8 cellular contexts compared by ENCODE assay signal in the genomic region with DNA sequence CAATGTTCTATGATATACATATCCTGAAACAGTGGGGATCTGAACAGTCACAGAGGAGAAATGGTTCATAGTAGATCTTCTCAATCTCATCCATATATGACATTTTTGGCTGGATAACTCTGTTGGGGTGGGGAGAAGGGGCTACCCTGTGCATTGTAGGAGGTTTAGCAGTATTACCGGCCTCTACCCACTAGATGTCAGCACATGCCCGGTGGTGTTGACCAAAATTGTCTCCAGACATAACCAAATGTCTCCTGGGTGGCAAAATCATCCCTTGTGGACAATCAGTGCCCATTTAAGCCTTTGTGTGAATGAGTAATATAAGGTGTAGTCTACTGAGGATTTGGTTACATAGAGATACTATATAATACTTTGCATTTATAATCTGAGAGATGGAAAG.
DNase-seq lines count a peak whose midpoint lies in the region; ATAC-seq and TF ChIP-seq lines count a peak whose summit lies in the region.

No MANE protein-coding gene starts in this region.

- H3K27me3 Mint-ChIP-seq in stimulated activated memory B cell treated with anti-CD40 and anti-IgM and Interleukin-4, amounts not matched to agents 10 μg/mL and 1 μg/mL and 100 μg/mL, for 72 hours, result no peaks in the 10 kb centered on the region

- H3K27ac Mint-ChIP-seq in stimulated activated memory B cell treated with anti-CD40 and anti-IgM and Interleukin-4, amounts not matched to agents 10 μg/mL and 1 μg/mL and 100 μg/mL, for 72 hours, result no peak overlapping the region

- no peaks in the 10 kb centered on the region for H3K9me3 ChIP-seq in RWPE2 (ENCODE audit: severe bottlenecking)
- no peaks in the 10 kb centered on the region for H3K9me3 ChIP-seq in fibroblast of lung (ENCODE audit: control insufficient read depth, insufficient read depth, low read depth, low read length)
- no peaks in the 10 kb centered on the region for H3K9me3 ChIP-seq in ovary

- H3K36me3 Mint-ChIP-seq in stimulated activated memory B cell treated with anti-CD40 and anti-IgM and Interleukin-4, amounts not matched to agents 10 μg/mL and 1 μg/mL and 100 μg/mL, for 72 hours, result no peaks in the 10 kb centered on the region

- no peaks in the 10 kb centered on the region for H3K79me2 ChIP-seq in fibroblast of lung (ENCODE audit: control insufficient read depth, insufficient read depth, low read length)

- no peak overlapping the region for H3K9ac ChIP-seq in fibroblast of lung (ENCODE audit: insufficient read depth, low read length)

- no peak for TF ChIP-seq POLR2A in ovary (IDR thresholded peaks at IDR 0.05)

- H3K9me3 Mint-ChIP-seq in stimulated activated memory B cell treated with anti-CD40 and anti-IgM and Interleukin-4, amounts not matched to agents 10 μg/mL and 1 μg/mL and 100 μg/mL, for 72 hours, result no peaks in the 10 kb centered on the region

- intact Hi-C loops in ovary (cut with DNase I), result no loop called here

- no peak overlapping the region for H2AFZ ChIP-seq in fibroblast of lung (ENCODE audit: low read length)

- H3K4me3 ChIP-seq in RWPE2 (ENCODE audit: severe bottlenecking), result no peak overlapping the region
- no peak overlapping the region for H3K4me3 ChIP-seq in fibroblast of lung (replicated peaks in 1 of 4; ENCODE audit: control extremely low read depth in 1 of 4, insufficient read depth in 1 of 4, low read depth in 3 of 4, low read length in 4 of 4)
- no peak overlapping the region for H3K4me3 ChIP-seq in ovary

- peak; percentile 78 for ATAC-seq in GM18870 (IDR thresholded peaks at IDR 0.05; ENCODE audit: unreplicated experiment)
- ATAC-seq in RWPE2 (ENCODE audit: low read depth), result peak; percentile 66; the same call in 2 of the 3 replicates
- ATAC-seq in stimulated activated memory B cell treated with anti-CD40 and anti-IgM and Interleukin-4, amounts not matched to agents 10 μg/mL and 1 μg/mL and 100 μg/mL, for 72 hours, result no peak
- no peak for ATAC-seq in HG02588 (IDR thresholded peaks at IDR 0.05; ENCODE audit: unreplicated experiment)

- H3K27me3 ChIP-seq in RWPE2 (ENCODE audit: insufficient read depth, poor library complexity, severe bottlenecking) (no peaks in the 10 kb centered on the region), fibroblast of lung (ENCODE audit: control insufficient read depth, insufficient read depth, low read length) (no peaks in the 10 kb centered on the region), ovary (no peaks in the 10 kb centered on the region)

- TF ChIP-seq CTCF in RWPE2 (IDR thresholded peaks at IDR 0.05; ENCODE audit: poor library complexity, severe bottlenecking) (peak; percentile 62), fibroblast of lung (conservative IDR thresholded peaks at IDR 0.05 in 1 of 2, IDR thresholded peaks at IDR 0.05 in 1 of 2; ENCODE audit: low read depth in 1 of 2, low read length in 2 of 2) (peak; percentile 62 to 72), ovary (IDR thresholded peaks at IDR 0.05) (peak; percentile 30 to 59 (median 37))

- 0 to 4% (median 3%) methylated on average over 2 of the region's 2 CpGs for WGBS in ovary, 3 donors

- peaks cover 11% of the 10 kb centered on the region for H3K4me1 ChIP-seq in RWPE2 (ENCODE audit: insufficient read depth, poor library complexity, severe bottlenecking)
- no peaks in the 10 kb centered on the region for H3K4me1 ChIP-seq in fibroblast of lung (ENCODE audit: control insufficient read depth, extremely low read depth, insufficient read depth, low read length)
- H3K4me1 ChIP-seq in ovary (ENCODE audit: insufficient read depth), result no peaks in the 10 kb centered on the region

- peaks cover 57% of the 10 kb centered on the region for H3K36me3 ChIP-seq in RWPE2 (ENCODE audit: low read depth)
- H3K36me3 ChIP-seq in fibroblast of lung (ENCODE audit: control insufficient read depth, insufficient read depth, low read length), result peaks cover 4% of the 10 kb centered on the region
- H3K36me3 ChIP-seq in ovary, result no peaks in the 10 kb centered on the region

- no peak overlapping the region for H3K27ac ChIP-seq in RWPE2 (ENCODE audit: poor library complexity, severe bottlenecking)
- no peak overlapping the region for H3K27ac ChIP-seq in fibroblast of lung (ENCODE audit: insufficient read depth, low read length)
- no peak overlapping the region for H3K27ac ChIP-seq in ovary

- H3K4me3 Mint-ChIP-seq in stimulated activated memory B cell treated with anti-CD40 and anti-IgM and Interleukin-4, amounts not matched to agents 10 μg/mL and 1 μg/mL and 100 μg/mL, for 72 hours, result no peak overlapping the region

- no peak for TF ChIP-seq EP300 in ovary (IDR thresholded peaks at IDR 0.05)

- H4K20me1 ChIP-seq in fibroblast of lung (ENCODE audit: control insufficient read depth, extremely low read depth, insufficient read depth, low read length), result no peaks in the 10 kb centered on the region

- no peaks in the 10 kb centered on the region for H3K4me1 Mint-ChIP-seq in stimulated activated memory B cell treated with anti-CD40 and anti-IgM and Interleukin-4, amounts not matched to agents 10 μg/mL and 1 μg/mL and 100 μg/mL, for 72 hours

- DNase-seq in COLO829 (ENCODE audit: low spot score), result peak; percentile 2
- peak; percentile 38 to 39 for DNase-seq in Kasumi-1 (lab: John Stamatoyannopoulos, UW)
- DNase-seq in RWPE2 (ENCODE audit: low spot score), result no peak
- peak; percentile 41 to 56 for DNase-seq in fibroblast of lung (ENCODE audit: low read depth in 2 of 2)
- DNase-seq in ovary, result peak in 4 of 5 donors; percentile 38 to 47 (median 41)

- H3K4me2 ChIP-seq in fibroblast of lung (ENCODE audit: extremely low read depth, insufficient read depth, low read length), result no peak overlapping the region

Comparison
In these comparisons a context has a peak if more than half of its experiments do, and no peak if none do; other contexts are left out.
1. ATAC-seq: peak in GM18870 (single experiment) and RWPE2 (single experiment); none in stimulated activated memory B cell treated with anti-CD40 and anti-IgM and Interleukin-4, amounts not matched to agents 10 μg/mL and 1 μg/mL and 100 μg/mL, for 72 hours (single experiment) and HG02588 (single experiment).
2. Peak in every context shown above with its lines, with median percentiles within 50 percentile points of each other: CTCF ChIP-seq.